Comparison of ENCODE assay signal across 11 cellular contexts in genomic region chr12:112924986-112925385, GRCh38. TPM values are rescaled to one million over a fixed set of nuclear protein-coding genes. Genes with fewer than 3 reads are reported as not detected.
DNase-seq lines count a peak whose midpoint lies in the region; ATAC-seq, FAIRE-seq and TF ChIP-seq lines count a peak whose summit lies in the region.
"Had no signal": no experiment of that assay in that cellular context is flagged by ENCODE, and none has a peak within 500 bp of the region (broad histone marks: within the 10 kb centered on the region; RNA-seq: fewer than 3 reads in every experiment).

No MANE protein-coding gene starts in this region.

- peaks cover 29% of the 10 kb centered on the region for H3K36me3 ChIP-seq in OCI-LY3 (replicated peaks; ENCODE audit: low read depth, low read length)

- H3K4me1 ChIP-seq in OCI-LY3 (ENCODE audit: low read length) = peaks cover 41% of the 10 kb centered on the region

- H3K9ac ChIP-seq in OCI-LY3 (ENCODE audit: low read length) = peak overlapping the region; percentile 55

- intact Hi-C loops in sciatic nerve (cut with DNase I) = no loop called here

- H3K4me3 ChIP-seq in OCI-LY3 (ENCODE audit: low read length) = peak overlapping the region; percentile 43

- no peaks in the 10 kb centered on the region for H3K79me2 ChIP-seq in OCI-LY3 (ENCODE audit: low read length)

- peak overlapping the region; percentile 84 for H3K27ac ChIP-seq in OCI-LY3 (ENCODE audit: low read length)

- no peaks in the 10 kb centered on the region for H4K20me1 ChIP-seq in OCI-LY3 (ENCODE audit: insufficient read depth, low read length)

- DNase-seq in sciatic nerve (ENCODE audit: low spot score) (no peak), NOMO-1 treated with dmso at 0.1 percent for 144 hours (lab: John Stamatoyannopoulos, UW; ENCODE audit: unreplicated experiment) (no peak), H54 (ENCODE audit: insufficient read length, low spot score) (no peak), GM20000 (ENCODE audit: low spot score) (no peak)
- DNase-seq: DND-41, HCEC 1CT had no signal

- FAIRE-seq in H54 (lab: Jason Lieb, UNC) = no peak
- FAIRE-seq: endometrium had no signal

- no peak overlapping the region for H2AFZ ChIP-seq in OCI-LY3 (ENCODE audit: low read depth, low read length)

- ATAC-seq in HG02588 (IDR thresholded peaks at IDR 0.05; ENCODE audit: unreplicated experiment) (peak; percentile 76), sciatic nerve (peak; percentile 45), GM18858 (IDR thresholded peaks at IDR 0.05; ENCODE audit: unreplicated experiment) (no peak)

- H3K4me2 ChIP-seq in OCI-LY3 (ENCODE audit: low read length) = peak overlapping the region; percentile 73

- H3K9me3 ChIP-seq in OCI-LY3 (ENCODE audit: insufficient read depth, low read length) = no peaks in the 10 kb centered on the region

- TF ChIP-seq POLR2A in GM19099 (IDR thresholded peaks at IDR 0.05; ENCODE audit: extremely low read depth, insufficient read length, low read depth) = peak; percentile 42
- TF ChIP-seq POLR2A in H54 (IDR thresholded peaks at IDR 0.05; ENCODE audit: low read depth, low read length) = no peak

- no peak for TF ChIP-seq CTCF in OCI-LY3 (IDR thresholded peaks at IDR 0.05; ENCODE audit: low read depth, low read length)
- no peak for TF ChIP-seq CTCF in GM20000 (IDR thresholded peaks at IDR 0.05; ENCODE audit: extremely low read depth, missing control alignments)

- 0 out of 2 replicates have a peak, but pooled peaks cover 6% of the 10 kb centered on the region for H3K27me3 ChIP-seq in OCI-LY3 (ENCODE audit: low read depth, low read length)

RNA-seq across cellular contexts. Expression of gene OAS3, which starts 13.3 kb away (rescaled TPM):
- total RNA-seq in sciatic nerve = 10.0 TPM

RNA-seq across cellular contexts. Expression of gene OAS1, which starts 18.2 kb away (rescaled TPM):
- total RNA-seq in sciatic nerve = 19.3 TPM

RNA-seq across cellular contexts. Expression of gene OAS2, which starts 53.3 kb away (rescaled TPM):
- 8.4 TPM for total RNA-seq in sciatic nerve
